Comparison of ENCODE assay signal across 14 cellular contexts in genomic region chr11:46666982-46667590, GRCh38. TPM values are rescaled to one million over a fixed set of nuclear protein-coding genes. Genes with fewer than 3 reads are reported as not detected.
DNase-seq lines count a peak whose midpoint lies in the region; ATAC-seq and TF ChIP-seq lines count a peak whose summit lies in the region.
"Had no signal": no experiment of that assay in that cellular context is flagged by ENCODE, and none has a peak within 500 bp of the region (broad histone marks: within the 10 kb centered on the region; RNA-seq: fewer than 3 reads in every experiment).

No MANE protein-coding gene starts in this region.

- peaks cover 11% of the 10 kb centered on the region for H3F3A ChIP-seq in smooth muscle cell (ENCODE audit: low read depth)

- H3K79me2 ChIP-seq in smooth muscle cell (ENCODE audit: low read depth), result no peaks in the 10 kb centered on the region

- H3K9me3 Mint-ChIP-seq in activated CD4-positive, alpha-beta T cell treated with anti-CD3 and anti-CD28 coated beads for 36 hours (ENCODE audit: low read depth), result no peaks in the 10 kb centered on the region
- H3K9me3 Mint-ChIP-seq: activated naive CD8-positive, alpha-beta T cell treated with anti-CD3 and anti-CD28 coated beads for 36 hours had no signal

- H3K36me3 ChIP-seq in testis (ENCODE audit: low read depth, missing control alignments) (no peaks in the 10 kb centered on the region), smooth muscle cell (ENCODE audit: low read depth) (peaks cover 8% of the 10 kb centered on the region)

- POLR2A ChIA-PET in activated CD4-positive, alpha-beta T cell treated with anti-CD3 and anti-CD28 coated beads for 36 hours (lab: Charles Lee), result no interaction called here

- H3K4me3 Mint-ChIP-seq in activated CD4-positive, alpha-beta T cell treated with anti-CD3 and anti-CD28 coated beads for 36 hours, result no peak overlapping the region
- H3K4me3 Mint-ChIP-seq: activated naive CD8-positive, alpha-beta T cell treated with anti-CD3 and anti-CD28 coated beads for 36 hours had no signal

- no peak for ATAC-seq in activated CD4-positive, alpha-beta T cell treated with anti-CD3 and anti-CD28 coated beads for 36 hours
- ATAC-seq in GM19351 (IDR thresholded peaks at IDR 0.05; ENCODE audit: unreplicated experiment), result no peak

- no peaks in the 10 kb centered on the region for H4K20me1 ChIP-seq in smooth muscle cell (ENCODE audit: low read depth)

- no peak for DNase-seq in activated CD4-positive, alpha-beta T cell treated with anti-CD3 and anti-CD28 coated beads for 36 hours
- no peak for DNase-seq in activated CD4-positive, alpha-beta T cell treated with anti-CD3 and anti-CD28 coated beads, Interleukin-2, amount 50 U/mL, for 1 hour
- DNase-seq in choroid plexus epithelial cell (ENCODE audit: low read depth), result peak; percentile 57
- DNase-seq in mesenteric fat pad (ENCODE audit: low spot score), result peak; percentile 37
- DNase-seq in testis, result no peak
- DNase-seq in dermis blood vessel endothelial cell, result no peak
- DNase-seq in smooth muscle cell (lab: John Stamatoyannopoulos, UW; ENCODE audit: unreplicated experiment), result no peak
- DNase-seq: 8988T; activated CD4-positive, alpha-beta T cell treated with anti-CD3 and anti-CD28 coated beads, Interleukin-2, amount 50 U/mL, for 48 hours; activated naive CD8-positive, alpha-beta T cell treated with anti-CD3 and anti-CD28 coated beads for 36 hours; NCI-H2227 treated with DMSO at 0.1 percent for 48 hours; stimulated activated CD4-positive, alpha-beta T cell treated with anti-CD3 and anti-CD28 coated beads, Interleukin-4, amount 100 ng/mL, for 24 hours had no signal

- CTCF ChIA-PET in activated CD4-positive, alpha-beta T cell treated with anti-CD3 and anti-CD28 coated beads for 36 hours (lab: Charles Lee), result interaction anchor here (0.6 kb wide), 1 partner anchor 386 kb away, joined by 3 read pairs; no protein-coding TSS in a partner anchor

- no peak for TF ChIP-seq POLR2A in testis (IDR thresholded peaks at IDR 0.05)

- WGBS in testis, 2 donors, result 45 to 56% methylated on average over 2 of the region's 2 CpGs
- 97% methylated on average over 2 of the region's 2 CpGs for WGBS in smooth muscle cell (ENCODE audit: low lambda C conversion rate)

- peak overlapping the region; percentile 6 to 26 for H3K27ac ChIP-seq in testis
- no peak overlapping the region for H3K27ac ChIP-seq in smooth muscle cell (ENCODE audit: low read depth)

- no peak overlapping the region for H3K9ac ChIP-seq in smooth muscle cell (ENCODE audit: low read depth)

- no peak overlapping the region for H2AFZ ChIP-seq in smooth muscle cell (ENCODE audit: low read depth)

- H3K4me1 ChIP-seq in testis, result peaks cover 38% of the 10 kb centered on the region
- H3K4me1 ChIP-seq in smooth muscle cell (ENCODE audit: low read depth), result peaks cover 5% of the 10 kb centered on the region

- peaks cover 27% of the 10 kb centered on the region for H3K36me3 Mint-ChIP-seq in activated CD4-positive, alpha-beta T cell treated with anti-CD3 and anti-CD28 coated beads for 36 hours (ENCODE audit: low read depth)

- H3K27me3 Mint-ChIP-seq in activated CD4-positive, alpha-beta T cell treated with anti-CD3 and anti-CD28 coated beads for 36 hours, result no peaks in the 10 kb centered on the region
- H3K27me3 Mint-ChIP-seq: activated naive CD8-positive, alpha-beta T cell treated with anti-CD3 and anti-CD28 coated beads for 36 hours had no signal

- H3K4me2 ChIP-seq in smooth muscle cell, result no peak overlapping the region

- intact Hi-C loops in activated CD4-positive, alpha-beta T cell treated with anti-CD3 and anti-CD28 coated beads for 36 hours (cut with DNase I, micrococcal nuclease), result no loop called here
- intact Hi-C loops in testis (cut with DNase I; ENCODE audit: low total_unique reads), result no loop called here

- H3K4me1 Mint-ChIP-seq in activated CD4-positive, alpha-beta T cell treated with anti-CD3 and anti-CD28 coated beads for 36 hours, result peaks cover 26% of the 10 kb centered on the region

- H3K27ac Mint-ChIP-seq in activated CD4-positive, alpha-beta T cell treated with anti-CD3 and anti-CD28 coated beads for 36 hours, result peak overlapping the region; percentile 49
- H3K27ac Mint-ChIP-seq: activated naive CD8-positive, alpha-beta T cell treated with anti-CD3 and anti-CD28 coated beads for 36 hours had no signal

- H3K4me3 ChIP-seq in choroid plexus epithelial cell (ENCODE audit: low read depth, low read length) (no peak overlapping the region), testis (no peak overlapping the region), smooth muscle cell (no peak overlapping the region)

- H3K9me3 ChIP-seq in testis (no peaks in the 10 kb centered on the region), smooth muscle cell (replicated peaks; ENCODE audit: low read depth) (no peaks in the 10 kb centered on the region)

- no peaks in the 10 kb centered on the region for H3K27me3 ChIP-seq in testis
- H3K27me3 ChIP-seq in smooth muscle cell (ENCODE audit: low read depth), result no peaks in the 10 kb centered on the region

- TF ChIP-seq CTCF in choroid plexus epithelial cell (conservative IDR thresholded peaks at IDR 0.05; ENCODE audit: low read depth, low read length) (no peak), testis (IDR thresholded peaks at IDR 0.05) (no peak), smooth muscle cell (IDR thresholded peaks at IDR 0.05; ENCODE audit: borderline replicate concordance, insufficient read depth, poor library complexity, severe bottlenecking) (no peak)

RNA-seq across cellular contexts. Expression of gene ARHGAP1, which starts 33.3 kb away (rescaled TPM):
- total RNA-seq in activated CD4-positive, alpha-beta T cell treated with anti-CD3 and anti-CD28 coated beads for 36 hours, result 10 to 100 TPM; 40.2 to 50.0 TPM
- total RNA-seq in mesenteric fat pad (103 TPM), testis (10 to 100 TPM; 50.2 to 68.9 TPM), dermis blood vessel endothelial cell (21.6 and 35.4 TPM in 2 replicates), smooth muscle cell (31.0 and 40.9 TPM in 2 replicates)
- polyA plus RNA-seq in testis (ENCODE audit: insufficient read depth, low read depth, low replicate concordance) (39.7 TPM), smooth muscle cell (92.8 and 98.4 TPM in 2 replicates)

RNA-seq across cellular contexts. Expression of gene ZNF408, which starts 33.7 kb away (rescaled TPM):
- total RNA-seq in activated CD4-positive, alpha-beta T cell treated with anti-CD3 and anti-CD28 coated beads for 36 hours, result 1 to 10 TPM; 8.8 to 9.0 TPM
- 5.8 TPM for total RNA-seq in mesenteric fat pad
- 10 to 100 TPM; 18.3 to 27.4 TPM for total RNA-seq in testis
- 11.7 TPM for polyA plus RNA-seq in testis (ENCODE audit: insufficient read depth, low read depth, low replicate concordance)
- 7.9 and 8.7 TPM in 2 replicates for total RNA-seq in dermis blood vessel endothelial cell
- total RNA-seq in smooth muscle cell, result 6.2 and 13.3 TPM in 2 replicates
- 15.8 and 24.1 TPM in 2 replicates for polyA plus RNA-seq in smooth muscle cell

RNA-seq across cellular contexts. Expression of gene ATG13, which starts 49.7 kb away (rescaled TPM):
- total RNA-seq in activated CD4-positive, alpha-beta T cell treated with anti-CD3 and anti-CD28 coated beads for 36 hours, result 10 to 100 TPM; 39.4 to 56.4 TPM
- total RNA-seq in mesenteric fat pad, result 49.7 TPM
- 100 to 1,000 TPM; 176 to 203 TPM for total RNA-seq in testis
- 224 TPM for polyA plus RNA-seq in testis (ENCODE audit: insufficient read depth, low read depth, low replicate concordance)
- 57.7 and 67.3 TPM in 2 replicates for total RNA-seq in dermis blood vessel endothelial cell
- 60.2 and 96.5 TPM in 2 replicates for total RNA-seq in smooth muscle cell
- polyA plus RNA-seq in smooth muscle cell, result 65.6 and 66.3 TPM in 2 replicates

RNA-seq across cellular contexts. Expression of gene HARBI1, which starts 50.1 kb away (rescaled TPM):
- 1 to 10 TPM; 2.3 to 2.7 TPM for total RNA-seq in activated CD4-positive, alpha-beta T cell treated with anti-CD3 and anti-CD28 coated beads for 36 hours
- total RNA-seq in mesenteric fat pad (4.9 TPM), testis (10 to 100 TPM; 12.9 to 14.3 TPM), dermis blood vessel endothelial cell (3.7 and 5.8 TPM in 2 replicates), smooth muscle cell (2.5 and 2.9 TPM in 2 replicates)
- polyA plus RNA-seq in testis (ENCODE audit: insufficient read depth, low read depth, low replicate concordance) (25.2 TPM), smooth muscle cell (2.4 and 5.1 TPM in 2 replicates)

RNA-seq across cellular contexts. Expression of gene F2, which starts 51.9 kb away (rescaled TPM):
- not detected for total RNA-seq in activated CD4-positive, alpha-beta T cell treated with anti-CD3 and anti-CD28 coated beads for 36 hours
- total RNA-seq in mesenteric fat pad (not detected), testis (1 to 10 TPM; 2.4 to 3.6 TPM), dermis blood vessel endothelial cell (not detected in 2 replicates), smooth muscle cell (0.27 TPM in 1 of 2 replicates, not detected in the other)
- polyA plus RNA-seq in testis (ENCODE audit: insufficient read depth, low read depth, low replicate concordance) (0.47 TPM), smooth muscle cell (0.21 TPM in 1 of 2 replicates, not detected in the other)
- total RNA-seq: activated naive CD8-positive, alpha-beta T cell treated with anti-CD3 and anti-CD28 coated beads for 36 hours; M059J had no signal

Comparison
In these comparisons a context has a peak if more than half of its experiments do, and no peak if none do; other contexts are left out.
1. DNase-seq: peak in choroid plexus epithelial cell (single experiment) and mesenteric fat pad (single experiment); none in activated CD4-positive, alpha-beta T cell treated with anti-CD3 and anti-CD28 coated beads for 36 hours (single experiment), activated CD4-positive, alpha-beta T cell treated with anti-CD3 and anti-CD28 coated beads, Interleukin-2, amount 50 U/mL, for 1 hour (single experiment), testis (single experiment), dermis blood vessel endothelial cell (single experiment) and smooth muscle cell (single experiment).